In the genomic region with DNA sequence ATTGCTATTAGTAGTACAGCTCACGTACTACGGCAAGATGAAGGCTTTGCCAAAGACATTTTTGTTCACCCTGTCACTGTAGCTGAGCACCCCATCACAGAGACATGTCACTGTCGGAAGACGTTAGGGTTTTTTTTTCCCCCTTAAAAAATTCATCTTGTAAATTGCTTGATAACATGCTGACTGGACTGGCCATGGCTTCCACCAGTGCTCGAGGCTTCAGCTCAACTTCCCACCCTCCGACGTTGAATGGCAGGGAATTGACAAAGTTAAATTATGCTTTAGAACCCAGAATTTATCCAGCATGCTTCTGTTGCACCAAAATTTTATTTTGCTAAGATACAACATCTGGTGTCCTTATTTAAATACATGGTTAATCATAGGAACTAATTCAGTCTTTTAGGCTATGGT, we compare ENCODE assay signal across 8 cellular contexts. TPM values are rescaled to one million over a fixed set of nuclear protein-coding genes. Genes with fewer than 3 reads are reported as not detected.
DNase-seq lines count a peak whose midpoint lies in the region; ATAC-seq, FAIRE-seq and TF ChIP-seq lines count a peak whose summit lies in the region.

No MANE protein-coding gene starts in this region.

- no peak for TF ChIP-seq CTCF in kidney (IDR thresholded peaks at IDR 0.05; ENCODE audit: borderline replicate concordance, extremely low read depth, insufficient read depth)
- no peak for TF ChIP-seq CTCF in thoracic aorta (IDR thresholded peaks at IDR 0.05)

- H3K36me3 ChIP-seq in kidney (ENCODE audit: control insufficient read depth in 1 of 2, insufficient read depth in 2 of 2, low read length in 2 of 2) (no peaks in the 10 kb centered on the region), thoracic aorta (no peaks in the 10 kb centered on the region)

- H3K4me1 ChIP-seq in kidney (ENCODE audit: control insufficient read depth in 1 of 2, insufficient read depth in 1 of 2, low read depth in 1 of 2, low read length in 2 of 2) (peaks cover 12% of the 10 kb centered on the region in 2 donors), thoracic aorta (ENCODE audit: control insufficient read depth in 1 of 2, low read depth in 2 of 2) (peaks cover 13 to 29% of the 10 kb centered on the region in 2 donors)

- H3K4me3 ChIP-seq in kidney (ENCODE audit: low read length in 2 of 2) = peak overlapping the region; percentile 80 to 89
- peak overlapping the region; percentile 93 for H3K4me3 ChIP-seq in thoracic aorta

- peak overlapping the region; percentile 52 to 82 for H3K9ac ChIP-seq in kidney (ENCODE audit: low read length in 2 of 2)

- no peaks in the 10 kb centered on the region for H3K27me3 ChIP-seq in thoracic aorta (replicated peaks; ENCODE audit: insufficient read depth)

- ATAC-seq in activated CD4-positive, alpha-beta T cell treated with anti-CD3 and anti-CD28 coated beads for 36 hours = no peak
- no peak for ATAC-seq in activated CD8-positive, alpha-beta T cell treated with anti-CD3 and anti-CD28 coated beads, Interleukin-2, amount 10 ng/mL, durations not matched to agents 7 days and 5 days
- no peak for ATAC-seq in thoracic aorta (ENCODE audit: insufficient number of reproducible peaks, low FRiP score, low read depth)
- no peak for ATAC-seq in GM19324 (IDR thresholded peaks at IDR 0.05; ENCODE audit: low FRiP score, unreplicated experiment)

- intact Hi-C loops in activated CD4-positive, alpha-beta T cell treated with anti-CD3 and anti-CD28 coated beads for 36 hours (cut with DNase I, micrococcal nuclease) = loop anchor here (2.0 to 10.0 kb wide), 3 partner anchors 302 to 1274 kb away; a partner anchor contains a TSS
- intact Hi-C loops in kidney (cut with DNase I) = no loop called here

- peak overlapping the region; percentile 91 for H3K4me3 Mint-ChIP-seq in activated CD4-positive, alpha-beta T cell treated with anti-CD3 and anti-CD28 coated beads for 36 hours
- peak overlapping the region; percentile 88 for H3K4me3 Mint-ChIP-seq in activated CD8-positive, alpha-beta T cell treated with anti-CD3 and anti-CD28 coated beads, Interleukin-2, amount 10 ng/mL, durations not matched to agents 7 days and 5 days

- CTCF ChIA-PET in activated CD4-positive, alpha-beta T cell treated with anti-CD3 and anti-CD28 coated beads for 36 hours (lab: Charles Lee) = interaction anchor here (0.5 kb wide), 1 partner anchor 109 kb away, joined by 4 read pairs; no protein-coding TSS in a partner anchor
- CTCF ChIA-PET in activated CD8-positive, alpha-beta T cell treated with anti-CD3 and anti-CD28 coated beads, Interleukin-2, amount 10 ng/mL, durations not matched to agents 7 days and 5 days (lab: Charles Lee) = interaction anchor here (0.7 to 1.7 kb wide), 3 partner anchors 36 to 436 kb away, joined by 3 to 9 read pairs (median 4); a partner anchor contains a TSS

- H3K9me3 ChIP-seq in kidney (ENCODE audit: control insufficient read depth in 1 of 2, low read length in 2 of 2) (no peaks in the 10 kb centered on the region), thoracic aorta (no peaks in the 10 kb centered on the region)

- no peaks in the 10 kb centered on the region for H3K9me3 Mint-ChIP-seq in activated CD4-positive, alpha-beta T cell treated with anti-CD3 and anti-CD28 coated beads for 36 hours (ENCODE audit: low read depth)
- H3K9me3 Mint-ChIP-seq in activated CD8-positive, alpha-beta T cell treated with anti-CD3 and anti-CD28 coated beads, Interleukin-2, amount 10 ng/mL, durations not matched to agents 7 days and 5 days (ENCODE audit: insufficient read depth) = no peaks in the 10 kb centered on the region

- peak overlapping the region; percentile 81 to 84 for H3K27ac ChIP-seq in kidney (ENCODE audit: low read depth in 2 of 2, low read length in 2 of 2)
- H3K27ac ChIP-seq in thoracic aorta = peak overlapping the region; percentile 77 to 97

- FAIRE-seq in kidney (lab: Jason Lieb, UNC) = no peak

- DNase-seq in activated CD4-positive, alpha-beta T cell treated with anti-CD3 and anti-CD28 coated beads for 36 hours = no peak
- DNase-seq in activated CD4-positive, alpha-beta T cell treated with anti-CD3 and anti-CD28 coated beads for 1 hour = no peak
- no peak for DNase-seq in activated CD8-positive, alpha-beta T cell treated with anti-CD3 and anti-CD28 coated beads, Interleukin-2, amount 10 ng/mL, durations not matched to agents 7 days and 5 days
- DNase-seq in kidney = no peak
- DNase-seq in thoracic aorta (ENCODE audit: low spot score) = no peak
- no peak for DNase-seq in RPMI8226
- no peak for DNase-seq in hypothalamus (lab: John Stamatoyannopoulos, UW)

- peak overlapping the region; percentile 89 for H3K27ac Mint-ChIP-seq in activated CD4-positive, alpha-beta T cell treated with anti-CD3 and anti-CD28 coated beads for 36 hours
- peak overlapping the region; percentile 96 for H3K27ac Mint-ChIP-seq in activated CD8-positive, alpha-beta T cell treated with anti-CD3 and anti-CD28 coated beads, Interleukin-2, amount 10 ng/mL, durations not matched to agents 7 days and 5 days

- H3K27me3 Mint-ChIP-seq in activated CD4-positive, alpha-beta T cell treated with anti-CD3 and anti-CD28 coated beads for 36 hours = no peaks in the 10 kb centered on the region
- no peaks in the 10 kb centered on the region for H3K27me3 Mint-ChIP-seq in activated CD8-positive, alpha-beta T cell treated with anti-CD3 and anti-CD28 coated beads, Interleukin-2, amount 10 ng/mL, durations not matched to agents 7 days and 5 days (ENCODE audit: low read depth)

- POLR2A ChIA-PET in activated CD4-positive, alpha-beta T cell treated with anti-CD3 and anti-CD28 coated beads for 36 hours (lab: Charles Lee) = interaction anchor here (0.6 to 0.7 kb wide), 2 partner anchors 75 to 83 kb away, joined by 3 to 4 read pairs; a partner anchor contains a TSS
- POLR2A ChIA-PET in activated CD8-positive, alpha-beta T cell treated with anti-CD3 and anti-CD28 coated beads, Interleukin-2, amount 10 ng/mL, durations not matched to agents 7 days and 5 days (lab: Charles Lee) = interaction anchor here (0.6 to 1.4 kb wide), 5 partner anchors 14 to 755 kb away, joined by 3 to 10 read pairs (median 4); a partner anchor contains a TSS

- peaks cover 23% of the 10 kb centered on the region for H3K4me1 Mint-ChIP-seq in activated CD4-positive, alpha-beta T cell treated with anti-CD3 and anti-CD28 coated beads for 36 hours
- H3K4me1 Mint-ChIP-seq in activated CD8-positive, alpha-beta T cell treated with anti-CD3 and anti-CD28 coated beads, Interleukin-2, amount 10 ng/mL, durations not matched to agents 7 days and 5 days (ENCODE audit: low read depth) = peaks cover 27% of the 10 kb centered on the region

- peaks cover 21% of the 10 kb centered on the region for H3K36me3 Mint-ChIP-seq in activated CD4-positive, alpha-beta T cell treated with anti-CD3 and anti-CD28 coated beads for 36 hours (ENCODE audit: low read depth)
- peaks cover 2% of the 10 kb centered on the region for H3K36me3 Mint-ChIP-seq in activated CD8-positive, alpha-beta T cell treated with anti-CD3 and anti-CD28 coated beads, Interleukin-2, amount 10 ng/mL, durations not matched to agents 7 days and 5 days (ENCODE audit: low read depth)

RNA-seq across cellular contexts. Expression of a gene that starts 0.7 kb away (rescaled TPM):
- 10 to 100 TPM; 52.6 to 57.1 TPM for total RNA-seq in activated CD4-positive, alpha-beta T cell treated with anti-CD3 and anti-CD28 coated beads for 36 hours
- 10 to 100 TPM; 39.4 to 43.6 TPM for total RNA-seq in activated CD8-positive, alpha-beta T cell treated with anti-CD3 and anti-CD28 coated beads, Interleukin-2, amount 10 ng/mL, durations not matched to agents 7 days and 5 days
- total RNA-seq in kidney (45.4 TPM), thoracic aorta (10 to 100 TPM; 46.7 to 57.2 TPM)
- polyA plus RNA-seq in kidney (ENCODE audit: insufficient read depth, low read depth, low replicate concordance) = 5.6 TPM
